Comparison of ENCODE assay signal across 18 cellular contexts in genomic region chr7:101133621-101134398, GRCh38. TPM values are rescaled to one million over a fixed set of nuclear protein-coding genes. Genes with fewer than 3 reads are reported as not detected.
DNase-seq lines count a peak whose midpoint lies in the region; ATAC-seq, FAIRE-seq and TF ChIP-seq lines count a peak whose summit lies in the region.
"Had no signal": no experiment of that assay in that cellular context is flagged by ENCODE, and none has a peak within 500 bp of the region (broad histone marks: within the 10 kb centered on the region; RNA-seq: fewer than 3 reads in every experiment).

No MANE protein-coding gene starts in this region.

- peaks cover 33% of the 10 kb centered on the region for H3K36me3 ChIP-seq in fibroblast of lung (ENCODE audit: control insufficient read depth, insufficient read depth, low read length)
- H3K36me3 ChIP-seq: HAP-1 had no signal

- intact Hi-C loops in activated T-helper 2 cell treated with anti-CD3 and anti-CD28 coated beads, Interferon-gamma antibody, Interleukin-2, Interleukin-4, amounts not matched to agents 10 μg/mL and 5 μg/mL and 100 μg/mL, durations not matched to agents 14 hours and 24 hours and 36 hours (cut with micrococcal nuclease) = no loop called here

- H4K20me1 ChIP-seq in fibroblast of lung (ENCODE audit: control insufficient read depth, extremely low read depth, insufficient read depth, low read length) = no peaks in the 10 kb centered on the region

- no peak for FAIRE-seq in H54 (lab: Jason Lieb, UNC)
- FAIRE-seq: GM18507 had no signal

- no peaks in the 10 kb centered on the region for H3K9me3 ChIP-seq in fibroblast of lung (ENCODE audit: control insufficient read depth, insufficient read depth, low read depth, low read length)
- H3K9me3 ChIP-seq: HAP-1 had no signal

- H3K36me3 Mint-ChIP-seq in activated T-helper 2 cell treated with anti-CD3 and anti-CD28 coated beads, Interferon-gamma antibody, Interleukin-2, Interleukin-4, amounts not matched to agents 10 μg/mL and 5 μg/mL and 100 μg/mL, durations not matched to agents 14 hours and 24 hours and 36 hours (ENCODE audit: low read depth) = no peaks in the 10 kb centered on the region
- H3K36me3 Mint-ChIP-seq: activated naive CD4-positive, alpha-beta T cell treated with anti-CD3 and anti-CD28 coated beads, Interleukin-2, amount 50 U/mL, for 72 hours; CD8-positive, alpha-beta memory T cell had no signal

- H3K4me3 ChIP-seq in fibroblast of lung (replicated peaks in 1 of 4; ENCODE audit: control extremely low read depth in 1 of 4, insufficient read depth in 1 of 4, low read depth in 3 of 4, low read length in 4 of 4) = no peak overlapping the region
- H3K4me3 ChIP-seq in skeletal muscle cell (ENCODE audit: low read depth, low read length) = peak overlapping the region; percentile 12
- H3K4me3 ChIP-seq: coronary artery, HAP-1 had no signal

- no peak overlapping the region for H3K27ac Mint-ChIP-seq in activated T-helper 2 cell treated with anti-CD3 and anti-CD28 coated beads, Interferon-gamma antibody, Interleukin-2, Interleukin-4, amounts not matched to agents 10 μg/mL and 5 μg/mL and 100 μg/mL, durations not matched to agents 14 hours and 24 hours and 36 hours
- H3K27ac Mint-ChIP-seq: activated naive CD4-positive, alpha-beta T cell treated with anti-CD3 and anti-CD28 coated beads, Interleukin-2, amount 50 U/mL, for 72 hours had no signal

- H3K4me3 Mint-ChIP-seq in activated T-helper 2 cell treated with anti-CD3 and anti-CD28 coated beads, Interferon-gamma antibody, Interleukin-2, Interleukin-4, amounts not matched to agents 10 μg/mL and 5 μg/mL and 100 μg/mL, durations not matched to agents 14 hours and 24 hours and 36 hours (ENCODE audit: low read depth) = no peak overlapping the region
- H3K4me3 Mint-ChIP-seq: CD8-positive, alpha-beta memory T cell had no signal

- peaks cover 32% of the 10 kb centered on the region for H3K27me3 Mint-ChIP-seq in activated T-helper 2 cell treated with anti-CD3 and anti-CD28 coated beads, Interferon-gamma antibody, Interleukin-2, Interleukin-4, amounts not matched to agents 10 μg/mL and 5 μg/mL and 100 μg/mL, durations not matched to agents 14 hours and 24 hours and 36 hours (ENCODE audit: low read depth)

- no peak overlapping the region for H3K9ac ChIP-seq in fibroblast of lung (ENCODE audit: insufficient read depth, low read length)

- no peaks in the 10 kb centered on the region for H3K27me3 ChIP-seq in fibroblast of lung (ENCODE audit: control insufficient read depth, insufficient read depth, low read length)

- 0 out of 2 replicates have a peak, but pooled peaks have one; percentile 10 for TF ChIP-seq POLR2A in H54 (IDR thresholded peaks at IDR 0.05; ENCODE audit: low read depth, low read length)

- no peak overlapping the region for H3K4me2 ChIP-seq in fibroblast of lung (ENCODE audit: extremely low read depth, insufficient read depth, low read length)

- DNase-seq in H54 (ENCODE audit: insufficient read length, low spot score) = no peak
- peak in 1 of 2 donors; percentile 67 for DNase-seq in fibroblast of lung (ENCODE audit: low read depth in 2 of 2)
- no peak for DNase-seq in skeletal muscle cell (ENCODE audit: low read depth)
- no peak for DNase-seq in NCI-H1105 (lab: John Stamatoyannopoulos, UW)
- no peak for DNase-seq in NOMO-1 treated with dmso at 0.1 percent for 144 hours (lab: John Stamatoyannopoulos, UW; ENCODE audit: unreplicated experiment)
- no peak for DNase-seq in activated T-helper 2 cell treated with anti-CD3 and anti-CD28 coated beads, Interferon-gamma antibody, Interleukin-2, Interleukin-4, amounts not matched to agents 10 μg/mL and 5 μg/mL and 100 μg/mL, durations not matched to agents 14 hours and 24 hours and 36 hours (ENCODE audit: low spot score)
- DNase-seq: CD8-positive, alpha-beta memory T cell; foreskin melanocyte; islet precursor cell; NCI-H1092; NCI-H446 treated with DMSO at 0.1 percent for 48 hours; RPMI8226 had no signal

- ATAC-seq in SK-N-SH treated with all-trans-retinoic acid at 6 μM for 48 hours (peak; percentile 1), HG03571 (IDR thresholded peaks at IDR 0.05; ENCODE audit: unreplicated experiment) (no peak)
- ATAC-seq: activated naive CD4-positive, alpha-beta T cell treated with anti-CD3 and anti-CD28 coated beads, Interleukin-2, amount 50 U/mL, for 72 hours had no signal

- peaks cover 32% of the 10 kb centered on the region for H3K4me1 ChIP-seq in fibroblast of lung (ENCODE audit: control insufficient read depth, extremely low read depth, insufficient read depth, low read length)

- TF ChIP-seq CTCF in fibroblast of lung (conservative IDR thresholded peaks at IDR 0.05 in 1 of 2, IDR thresholded peaks at IDR 0.05 in 1 of 2; ENCODE audit: low read depth in 1 of 2, low read length in 2 of 2) = no peak

- H3K27ac ChIP-seq in fibroblast of lung (ENCODE audit: insufficient read depth, low read length) = peak overlapping the region; percentile 33
- H3K27ac ChIP-seq: coronary artery had no signal

- H2AFZ ChIP-seq in fibroblast of lung (ENCODE audit: low read length) = no peak overlapping the region

- H3K79me2 ChIP-seq in fibroblast of lung (ENCODE audit: control insufficient read depth, insufficient read depth, low read length) = peaks cover 21% of the 10 kb centered on the region

- no peaks in the 10 kb centered on the region for H3K9me3 Mint-ChIP-seq in activated T-helper 2 cell treated with anti-CD3 and anti-CD28 coated beads, Interferon-gamma antibody, Interleukin-2, Interleukin-4, amounts not matched to agents 10 μg/mL and 5 μg/mL and 100 μg/mL, durations not matched to agents 14 hours and 24 hours and 36 hours
- H3K9me3 Mint-ChIP-seq: activated naive CD4-positive, alpha-beta T cell treated with anti-CD3 and anti-CD28 coated beads, Interleukin-2, amount 50 U/mL, for 72 hours; CD8-positive, alpha-beta memory T cell had no signal

- peaks cover 31% of the 10 kb centered on the region for H3K4me1 Mint-ChIP-seq in activated T-helper 2 cell treated with anti-CD3 and anti-CD28 coated beads, Interferon-gamma antibody, Interleukin-2, Interleukin-4, amounts not matched to agents 10 μg/mL and 5 μg/mL and 100 μg/mL, durations not matched to agents 14 hours and 24 hours and 36 hours (ENCODE audit: low read depth)

TF ChIP-seq in SK-N-SH treated with all-trans-retinoic acid at 6 μM for 48 hours, 23 proteins besides CTCF, POLR2A, EP300 and RAD21:
- TF ChIP-seq PPARA (CRISPR knock-in tag; IDR thresholded peaks at IDR 0.05; ENCODE audit: borderline replicate concordance) = no peak

RNA-seq across cellular contexts. Expression of gene SERPINE1, which starts 6.9 kb away (rescaled TPM):
- total RNA-seq in fibroblast of lung = 41.3 and 167 TPM in 2 replicates
- polyA plus RNA-seq in fibroblast of lung = 679 and 1,153 TPM in 2 replicates
- 413 and 685 TPM in 2 replicates for polyA plus RNA-seq in fibroblast of lung (2012)
- 763 and 1,105 TPM in 2 replicates for polyA minus RNA-seq in fibroblast of lung (ENCODE audit: low replicate concordance)
- 0.23 TPM in 2 replicates for total RNA-seq in activated T-helper 2 cell treated with anti-CD3 and anti-CD28 coated beads, Interferon-gamma antibody, Interleukin-2, Interleukin-4, amounts not matched to agents 10 μg/mL and 5 μg/mL and 100 μg/mL, durations not matched to agents 14 hours and 24 hours and 36 hours
- polyA plus RNA-seq: CD8-positive, alpha-beta memory T cell had no signal

RNA-seq across cellular contexts. Expression of gene AP1S1, which starts 20.5 kb away (rescaled TPM):
- 127 and 139 TPM in 2 replicates for total RNA-seq in fibroblast of lung
- polyA plus RNA-seq in fibroblast of lung = 128 and 185 TPM in 2 replicates
- 136 and 181 TPM in 2 replicates for polyA plus RNA-seq in fibroblast of lung (2012)
- 78.8 and 128 TPM in 2 replicates for polyA minus RNA-seq in fibroblast of lung (ENCODE audit: low replicate concordance)
- total RNA-seq in activated T-helper 2 cell treated with anti-CD3 and anti-CD28 coated beads, Interferon-gamma antibody, Interleukin-2, Interleukin-4, amounts not matched to agents 10 μg/mL and 5 μg/mL and 100 μg/mL, durations not matched to agents 14 hours and 24 hours and 36 hours = 41.8 and 42.8 TPM in 2 replicates

RNA-seq across cellular contexts. Expression of gene VGF, which starts 31.6 kb away (rescaled TPM):
- 0.26 and 0.66 TPM in 2 replicates for total RNA-seq in fibroblast of lung
- 0.14 TPM in 1 of 2 replicates, not detected in the other for polyA plus RNA-seq in fibroblast of lung
- polyA plus RNA-seq in fibroblast of lung (2012) = 0.10 and 1.5 TPM in 2 replicates
- polyA minus RNA-seq in fibroblast of lung (ENCODE audit: low replicate concordance) = 0.15 TPM in 1 of 2 replicates, not detected in the other
- total RNA-seq in activated T-helper 2 cell treated with anti-CD3 and anti-CD28 coated beads, Interferon-gamma antibody, Interleukin-2, Interleukin-4, amounts not matched to agents 10 μg/mL and 5 μg/mL and 100 μg/mL, durations not matched to agents 14 hours and 24 hours and 36 hours = 0.23 and 0.41 TPM in 2 replicates
- total RNA-seq: activated naive CD4-positive, alpha-beta T cell treated with anti-CD3 and anti-CD28 coated beads, Interleukin-2, amount 50 U/mL, for 72 hours had no signal
- polyA plus RNA-seq: CD8-positive, alpha-beta memory T cell had no signal

RNA-seq across cellular contexts. Expression of gene NAT16, which starts 46.3 kb away (rescaled TPM):
- not detected in 2 replicates for total RNA-seq in fibroblast of lung
- not detected in 2 replicates for polyA plus RNA-seq in fibroblast of lung
- polyA plus RNA-seq in fibroblast of lung (2012) = not detected in 2 replicates
- not detected in 2 replicates for polyA minus RNA-seq in fibroblast of lung (ENCODE audit: low replicate concordance)
- total RNA-seq in activated T-helper 2 cell treated with anti-CD3 and anti-CD28 coated beads, Interferon-gamma antibody, Interleukin-2, Interleukin-4, amounts not matched to agents 10 μg/mL and 5 μg/mL and 100 μg/mL, durations not matched to agents 14 hours and 24 hours and 36 hours = not detected in 2 replicates
- total RNA-seq: activated naive CD4-positive, alpha-beta T cell treated with anti-CD3 and anti-CD28 coated beads, Interleukin-2, amount 50 U/mL, for 72 hours; CD8-positive, alpha-beta memory T cell had no signal
- polyA plus RNA-seq: CD8-positive, alpha-beta memory T cell had no signal

RNA-seq across cellular contexts. Expression of gene TRIM56, which starts 48.5 kb away (rescaled TPM):
- total RNA-seq in fibroblast of lung = 21.8 and 27.6 TPM in 2 replicates
- polyA plus RNA-seq in fibroblast of lung = 4.7 and 6.0 TPM in 2 replicates
- polyA plus RNA-seq in fibroblast of lung (2012) = 11.3 and 16.2 TPM in 2 replicates
- polyA minus RNA-seq in fibroblast of lung (ENCODE audit: low replicate concordance) = 9.5 and 9.6 TPM in 2 replicates
- 42.6 and 43.8 TPM in 2 replicates for total RNA-seq in activated T-helper 2 cell treated with anti-CD3 and anti-CD28 coated beads, Interferon-gamma antibody, Interleukin-2, Interleukin-4, amounts not matched to agents 10 μg/mL and 5 μg/mL and 100 μg/mL, durations not matched to agents 14 hours and 24 hours and 36 hours

Comparison
In these comparisons a context has a peak if more than half of its experiments do, and no peak if none do; other contexts are left out.
1. RNA of gene SERPINE1, which starts 6.9 kb away (total RNA-seq): 41.3 to 167 TPM in fibroblast of lung; 0.23 TPM in activated T-helper 2 cell treated with anti-CD3 and anti-CD28 coated beads, Interferon-gamma antibody, Interleukin-2, Interleukin-4, amounts not matched to agents 10 μg/mL and 5 μg/mL and 100 μg/mL, durations not matched to agents 14 hours and 24 hours and 36 hours; every median in the first group is over 10 times any median in the second.